In genomic region chr1:1341549-1342021, GRCh38 we compare ENCODE assay signal across 22 cellular contexts. TPM values are rescaled to one million over a fixed set of nuclear protein-coding genes. Genes with fewer than 3 reads are reported as not detected.
"Had no signal": no experiment of that assay in that cellular context is flagged by ENCODE, and none has a peak within 500 bp of the region (broad histone marks: within the 10 kb centered on the region; RNA-seq: fewer than 3 reads in every experiment).

No MANE protein-coding gene starts in this region.

- H3K4me3 ChIP-seq: lower lobe of right lung, smooth muscle cell, testis, tibial artery, upper lobe of left lung had no signal

- H3K9ac ChIP-seq: parathyroid adenoma had no signal

- H3K9me3 ChIP-seq: lower lobe of right lung, testis, tibial artery, upper lobe of left lung had no signal

- DNase-seq: cortex of kidney; effector memory CD8-positive, alpha-beta T cell; left ventricle myocardium superior; lower lobe of right lung; natural killer cell; stimulated activated CD4-positive, alpha-beta T cell treated with anti-CD3 and anti-CD28 coated beads, Interleukin-12 subunit alpha, Interleukin-12 subunit beta, amount 100 ng/mL, for 4 hours; stimulated activated CD4-positive, alpha-beta T cell treated with anti-CD3 and anti-CD28 coated beads, Interleukin-2, amount 100 ng/mL, for 24 hours; stimulated activated CD4-positive, alpha-beta T cell treated with anti-CD3 and anti-CD28 coated beads, Interleukin-4, amount 100 ng/mL, for 24 hours; stimulated activated naive CD8-positive, alpha-beta T cell treated with anti-CD3 and anti-CD28 coated beads, Interleukin-15, Interleukin-2, amounts not matched to agents 100 U/mL and 50 U/mL, for 24 hours; substantia nigra; testis; tibial artery had no signal

- H3K4me3 Mint-ChIP-seq: effector memory CD8-positive, alpha-beta T cell; natural killer cell; stimulated activated effector memory CD8-positive, alpha-beta T cell treated with anti-CD3 and anti-CD28 coated beads, Interleukin-12 subunit alpha, Interleukin-12 subunit beta, amount 100 ng/mL, for 72 hours had no signal

- H3K4me1 ChIP-seq: parathyroid adenoma had no signal

- H3K27ac ChIP-seq: lower lobe of right lung, parathyroid adenoma, testis, tibial artery, upper lobe of left lung had no signal

- H3K27me3 ChIP-seq: testis, tibial artery, upper lobe of left lung had no signal

- ATAC-seq: effector memory CD8-positive, alpha-beta T cell; left ventricle myocardium superior; lower lobe of right lung; natural killer cell; sciatic nerve; stimulated activated effector memory CD8-positive, alpha-beta T cell treated with anti-CD3 and anti-CD28 coated beads, Interleukin-12 subunit alpha, Interleukin-12 subunit beta, amount 100 ng/mL, for 72 hours; stimulated activated naive CD8-positive, alpha-beta T cell treated with anti-CD3 and anti-CD28 coated beads, Interleukin-15, Interleukin-2, amounts not matched to agents 100 U/mL and 50 U/mL, for 24 hours had no signal

- H3K27ac Mint-ChIP-seq: effector memory CD8-positive, alpha-beta T cell; natural killer cell; progenitor cell of endocrine pancreas; stimulated activated effector memory CD8-positive, alpha-beta T cell treated with anti-CD3 and anti-CD28 coated beads, Interleukin-12 subunit alpha, Interleukin-12 subunit beta, amount 100 ng/mL, for 72 hours had no signal

- H3K9me3 Mint-ChIP-seq: effector memory CD8-positive, alpha-beta T cell; natural killer cell; stimulated activated effector memory CD8-positive, alpha-beta T cell treated with anti-CD3 and anti-CD28 coated beads, Interleukin-12 subunit alpha, Interleukin-12 subunit beta, amount 100 ng/mL, for 72 hours had no signal

- FAIRE-seq: endometrium, frontal cortex, keratinocyte had no signal

- H2AFZ ChIP-seq: parathyroid adenoma had no signal

- H3K36me3 Mint-ChIP-seq: natural killer cell; stimulated activated effector memory CD8-positive, alpha-beta T cell treated with anti-CD3 and anti-CD28 coated beads, Interleukin-12 subunit alpha, Interleukin-12 subunit beta, amount 100 ng/mL, for 72 hours had no signal

- H3K4me2 ChIP-seq: smooth muscle cell had no signal

- H3K27me3 Mint-ChIP-seq: effector memory CD8-positive, alpha-beta T cell; progenitor cell of endocrine pancreas had no signal

RNA-seq across cellular contexts. Expression of gene MXRA8, which starts 16.8 kb away (rescaled TPM):
- total RNA-seq: dermis microvascular lymphatic vessel endothelial cell had no signal
- polyA plus RNA-seq: keratinocyte had no signal
